ENCODE assay signal across 9 cellular contexts in genomic region chr17:1180958-1181768, GRCh38. TPM values are rescaled to one million over a fixed set of nuclear protein-coding genes. Genes with fewer than 3 reads are reported as not detected.
DNase-seq lines count a peak whose midpoint lies in the region; ATAC-seq, FAIRE-seq and TF ChIP-seq lines count a peak whose summit lies in the region.
"Had no signal": no experiment of that assay in that cellular context is flagged by ENCODE, and none has a peak within 500 bp of the region (broad histone marks: within the 10 kb centered on the region; RNA-seq: fewer than 3 reads in every experiment).

No MANE protein-coding gene starts in this region.

- TF ChIP-seq CTCF in tibial nerve (IDR thresholded peaks at IDR 0.05): no peak

- no peaks in the 10 kb centered on the region for H3K36me3 ChIP-seq in H7 (replicated peaks; ENCODE audit: control insufficient read depth, insufficient read depth, low read length)
- H3K36me3 ChIP-seq in tibial nerve: no peaks in the 10 kb centered on the region

- no peak for TF ChIP-seq POLR2A in tibial nerve (IDR thresholded peaks at IDR 0.05)

- peaks cover 0 to 58% (median 32%) of the 10 kb centered on the region in 4 donors for H3K4me1 ChIP-seq in tibial nerve

- H3K4me3 ChIP-seq in H7 (ENCODE audit: insufficient read depth, low read depth, low read length) (no peak overlapping the region), tibial nerve (no peak overlapping the region)

- ATAC-seq in GM19328 (IDR thresholded peaks at IDR 0.05; ENCODE audit: unreplicated experiment): no peak

- no peak for TF ChIP-seq EP300 in tibial nerve (IDR thresholded peaks at IDR 0.05)

- peak; percentile 40 for FAIRE-seq in G401.6 (lab: Jason Lieb, UNC)

- peak; percentile 86 for DNase-seq in H7
- peak; percentile 59 for DNase-seq in NCI-H69 (lab: John Stamatoyannopoulos, UW)
- peak; percentile 47 for DNase-seq in left kidney (ENCODE audit: low read depth, low spot score)
- DNase-seq in effector CD4-positive, alpha-beta T cell: no peak
- DNase-seq in tibial nerve (ENCODE audit: low spot score in 2 of 2): no peak
- DNase-seq in kidney tubule cell (ENCODE audit: low spot score): no peak
- DNase-seq: NCI-H187 had no signal

- peak overlapping the region in 1 of 4 donors; percentile 82 for H3K27ac ChIP-seq in tibial nerve

- H3K27me3 ChIP-seq in H7 (ENCODE audit: control insufficient read depth, insufficient read depth, low read length) (peaks cover 37% of the 10 kb centered on the region), tibial nerve (peaks cover 0 to 18% of the 10 kb centered on the region in 2 donors)

- 45 to 51% methylated on average over 21 to 23 of the region's 25 CpGs for WGBS in tibial nerve, 2 donors

- H3K9me3 ChIP-seq in tibial nerve: no peaks in the 10 kb centered on the region

RNA-seq across cellular contexts. Expression of gene ABR, which starts 1.4 kb away (rescaled TPM):
- 24.6 and 31.6 TPM in 2 replicates for total RNA-seq in H7 (2014; rRNA removed; shearing (Covaris generic))
- total RNA-seq in tibial nerve: 100 to 1,000 TPM in 2 of 4 donors, 10 to 100 TPM in 2; 88.8 to 193 (median 133) TPM

Comparison
In these comparisons a context has a peak if more than half of its experiments do, and no peak if none do; other contexts are left out.
1. DNase-seq: peak in H7 (single experiment), NCI-H69 (single experiment) and left kidney (single experiment); none in effector CD4-positive, alpha-beta T cell (single experiment), tibial nerve (0 of 2) and kidney tubule cell (single experiment).